12 cellular contexts compared by ENCODE assay signal in genomic region chr2:23669413-23670244, GRCh38.
DNase-seq lines count a peak whose midpoint lies in the region; ATAC-seq and TF ChIP-seq lines count a peak whose summit lies in the region.
"Had no signal": no experiment of that assay in that cellular context is flagged by ENCODE, and none has a peak within 500 bp of the region (broad histone marks: within the 10 kb centered on the region; RNA-seq: fewer than 3 reads in every experiment).

No MANE protein-coding gene starts in this region.

- ATAC-seq in mucosa of descending colon (peak; percentile 24), GM18873 (IDR thresholded peaks at IDR 0.05; ENCODE audit: low FRiP score, unreplicated experiment) (no peak), HG02852 (IDR thresholded peaks at IDR 0.05; ENCODE audit: unreplicated experiment) (no peak)

- H3K4me3 ChIP-seq in fibroblast of lung (replicated peaks in 1 of 4; ENCODE audit: control extremely low read depth in 1 of 4, insufficient read depth in 1 of 4, low read depth in 3 of 4, low read length in 4 of 4) (no peak overlapping the region), mucosa of descending colon (no peak overlapping the region)
- H3K4me3 ChIP-seq: MG63 had no signal

- no peak overlapping the region for H3K4me2 ChIP-seq in fibroblast of lung (ENCODE audit: extremely low read depth, insufficient read depth, low read length)

- H3K27me3 ChIP-seq in fibroblast of lung (ENCODE audit: control insufficient read depth, insufficient read depth, low read length), result no peaks in the 10 kb centered on the region
- H3K27me3 ChIP-seq: MG63 had no signal

- intact Hi-C loops in mucosa of descending colon (cut with DNase I, micrococcal nuclease), result no loop called here

- in situ Hi-C loops in GM13977 (cut with MboI; ENCODE audit: low pct_unique_long_range_greater_than_20kb, low sequenced_read_pairs, unreplicated experiment), result no loop called here

- DNase-seq in NCI-H748 (lab: John Stamatoyannopoulos, UW; ENCODE audit: unreplicated experiment), result peak; percentile 12
- DNase-seq in NCI-H748 treated with DMSO at 0.1 percent for 48 hours (lab: John Stamatoyannopoulos, UW), result no peak
- DNase-seq in fibroblast of lung (ENCODE audit: low read depth in 2 of 2), result peak; percentile 23 to 64
- peak; percentile 32 to 60 (median 57) for DNase-seq in mucosa of descending colon
- no peak for DNase-seq in GM13977 (ENCODE audit: low spot score)
- no peak for DNase-seq in NCI-H2081 treated with DMSO at 0.1 percent for 48 hours (lab: John Stamatoyannopoulos, UW)
- DNase-seq: HFFc6; MG63; stimulated activated CD4-positive, alpha-beta T cell treated with anti-CD3 and anti-CD28 coated beads, Interleukin-1b, Interleukin-23, amount 100 ng/mL, for 48 hours; T-helper 9 cell had no signal

- H3K9me3 ChIP-seq in fibroblast of lung (ENCODE audit: control insufficient read depth, insufficient read depth, low read depth, low read length) (no peaks in the 10 kb centered on the region), mucosa of descending colon (no peaks in the 10 kb centered on the region)
- H3K9me3 ChIP-seq: MG63 had no signal

- TF ChIP-seq CTCF in fibroblast of lung (conservative IDR thresholded peaks at IDR 0.05 in 1 of 2, IDR thresholded peaks at IDR 0.05 in 1 of 2; ENCODE audit: low read depth in 1 of 2, low read length in 2 of 2) (no peak), mucosa of descending colon (IDR thresholded peaks at IDR 0.05) (no peak), GM13977 (IDR thresholded peaks at IDR 0.05; ENCODE audit: extremely low read depth, insufficient read depth, missing control alignments) (no peak)

- no peaks in the 10 kb centered on the region for H4K20me1 ChIP-seq in fibroblast of lung (ENCODE audit: control insufficient read depth, extremely low read depth, insufficient read depth, low read length)

- H3K4me1 ChIP-seq in fibroblast of lung (ENCODE audit: control insufficient read depth, extremely low read depth, insufficient read depth, low read length) (no peaks in the 10 kb centered on the region), mucosa of descending colon (ENCODE audit: low read depth) (no peaks in the 10 kb centered on the region)

- H3K9ac ChIP-seq in fibroblast of lung (ENCODE audit: insufficient read depth, low read length), result no peak overlapping the region

- H3K79me2 ChIP-seq in fibroblast of lung (ENCODE audit: control insufficient read depth, insufficient read depth, low read length), result no peaks in the 10 kb centered on the region

- H2AFZ ChIP-seq in fibroblast of lung (ENCODE audit: low read length), result no peak overlapping the region

- H3K27ac ChIP-seq in fibroblast of lung (ENCODE audit: insufficient read depth, low read length), result no peak overlapping the region

- no peaks in the 10 kb centered on the region for H3K36me3 ChIP-seq in fibroblast of lung (ENCODE audit: control insufficient read depth, insufficient read depth, low read length)
- no peaks in the 10 kb centered on the region for H3K36me3 ChIP-seq in mucosa of descending colon (ENCODE audit: low read depth)
- H3K36me3 ChIP-seq: MG63 had no signal

Comparison
In these comparisons a context has a peak if more than half of its experiments do, and no peak if none do; other contexts are left out.
1. DNase-seq: peak in NCI-H748 (single experiment), fibroblast of lung (2 of 2) and mucosa of descending colon (3 of 3); none in NCI-H748 treated with DMSO at 0.1 percent for 48 hours (single experiment), GM13977 (single experiment) and NCI-H2081 treated with DMSO at 0.1 percent for 48 hours (single experiment).